1 cellular context compared by ENCODE assay signal in the genomic region with DNA sequence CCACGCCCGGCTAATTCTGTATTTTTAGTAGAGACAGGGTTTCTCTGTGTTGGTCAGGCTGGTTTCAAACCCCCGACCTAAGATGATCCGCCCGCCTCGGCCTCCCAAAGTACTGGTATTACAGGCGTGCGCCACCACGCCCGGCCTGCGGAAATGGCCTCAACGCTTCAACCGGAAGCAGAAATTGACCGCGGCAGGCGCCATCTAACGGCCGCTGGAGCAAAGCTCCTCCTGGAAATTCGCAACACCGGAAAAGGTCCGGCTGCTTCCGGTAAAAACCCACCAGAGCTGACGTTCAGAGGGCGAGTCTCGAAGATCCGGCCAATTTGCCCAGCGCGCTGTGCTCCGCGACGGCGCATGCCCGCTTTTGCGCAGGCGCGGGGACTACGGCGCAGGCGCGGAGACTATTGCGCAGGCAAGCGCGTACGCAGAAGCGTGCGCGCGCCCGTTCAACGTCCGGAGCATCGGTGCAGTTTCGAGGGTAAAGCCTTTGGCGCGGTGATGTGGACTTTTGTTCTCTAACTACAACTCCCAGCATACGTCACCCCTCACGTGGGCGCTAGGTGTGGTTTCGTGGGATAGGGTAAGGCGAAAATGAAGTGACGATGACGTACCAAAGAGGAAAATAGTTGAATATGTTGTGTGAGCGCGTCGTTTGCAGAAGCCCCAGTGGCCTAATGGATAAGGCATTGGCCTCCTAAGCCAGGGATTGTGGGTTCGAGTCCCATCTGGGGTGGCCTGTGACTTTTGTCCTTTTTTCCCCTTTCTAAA.
TF ChIP-seq lines count a peak whose summit lies in the region.

No MANE protein-coding gene starts in this region.

TF ChIP-seq in HepG2, 621 proteins besides CTCF, POLR2A, EP300 and RAD21 (continued from another document and continues in another):
- TF ChIP-seq, protein P1, sequence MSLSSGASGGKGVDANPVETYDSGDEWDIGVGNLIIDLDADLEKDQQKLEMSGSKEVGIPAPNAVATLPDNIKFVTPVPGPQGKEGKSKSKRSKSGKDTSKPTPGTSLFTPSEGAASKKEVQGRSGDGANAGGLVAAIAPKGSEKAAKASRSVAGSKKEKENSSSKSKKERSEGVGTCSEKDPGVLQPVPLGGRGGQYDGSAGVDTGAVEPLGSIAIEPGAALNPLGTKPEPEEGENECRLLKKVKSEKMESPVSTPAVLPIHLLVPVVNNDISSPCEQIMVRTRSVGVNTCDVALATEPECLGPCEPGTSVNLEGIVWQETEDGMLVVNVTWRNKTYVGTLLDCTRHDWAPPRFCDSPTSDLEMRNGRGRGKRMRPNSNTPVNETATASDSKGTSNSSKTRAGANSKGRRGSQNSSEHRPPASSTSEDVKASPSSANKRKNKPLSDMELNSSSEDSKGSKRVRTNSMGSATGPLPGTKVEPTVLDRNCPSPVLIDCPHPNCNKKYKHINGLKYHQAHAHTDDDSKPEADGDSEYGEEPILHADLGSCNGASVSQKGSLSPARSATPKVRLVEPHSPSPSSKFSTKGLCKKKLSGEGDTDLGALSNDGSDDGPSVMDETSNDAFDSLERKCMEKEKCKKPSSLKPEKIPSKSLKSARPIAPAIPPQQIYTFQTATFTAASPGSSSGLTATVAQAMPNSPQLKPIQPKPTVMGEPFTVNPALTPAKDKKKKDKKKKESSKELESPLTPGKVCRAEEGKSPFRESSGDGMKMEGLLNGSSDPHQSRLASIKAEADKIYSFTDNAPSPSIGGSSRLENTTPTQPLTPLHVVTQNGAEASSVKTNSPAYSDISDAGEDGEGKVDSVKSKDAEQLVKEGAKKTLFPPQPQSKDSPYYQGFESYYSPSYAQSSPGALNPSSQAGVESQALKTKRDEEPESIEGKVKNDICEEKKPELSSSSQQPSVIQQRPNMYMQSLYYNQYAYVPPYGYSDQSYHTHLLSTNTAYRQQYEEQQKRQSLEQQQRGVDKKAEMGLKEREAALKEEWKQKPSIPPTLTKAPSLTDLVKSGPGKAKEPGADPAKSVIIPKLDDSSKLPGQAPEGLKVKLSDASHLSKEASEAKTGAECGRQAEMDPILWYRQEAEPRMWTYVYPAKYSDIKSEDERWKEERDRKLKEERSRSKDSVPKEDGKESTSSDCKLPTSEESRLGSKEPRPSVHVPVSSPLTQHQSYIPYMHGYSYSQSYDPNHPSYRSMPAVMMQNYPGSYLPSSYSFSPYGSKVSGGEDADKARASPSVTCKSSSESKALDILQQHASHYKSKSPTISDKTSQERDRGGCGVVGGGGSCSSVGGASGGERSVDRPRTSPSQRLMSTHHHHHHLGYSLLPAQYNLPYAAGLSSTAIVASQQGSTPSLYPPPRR (CRISPR knock-in tag; IDR thresholded peaks at IDR 0.05; ENCODE audit: borderline replicate concordance): peak; percentile 82; the same call in 1 of the 2 replicates
- TF ChIP-seq BHLHE40 (IDR thresholded peaks at IDR 0.05; ENCODE audit: low read length) (peak; percentile 70; the same call in 1 of the 2 replicates), ZNF251 (CRISPR knock-in tag; IDR thresholded peaks at IDR 0.05) (0 out of 2 replicates have a peak, but pooled peaks have one; percentile 76), ZNF549 (CRISPR knock-in tag; IDR thresholded peaks at IDR 0.05) (no peak), NCOR1 (IDR thresholded peaks at IDR 0.05; ENCODE audit: borderline replicate concordance, low read length) (peak; percentile 25; the same call in 1 of the 2 replicates), XRCC5 (optimal IDR thresholded peaks at IDR 0.05; ENCODE audit: low read length) (no peak), ZNF225 (CRISPR knock-in tag; IDR thresholded peaks at IDR 0.05) (peak; percentile 79), ZNF569 (CRISPR knock-in tag; IDR thresholded peaks at IDR 0.05; ENCODE audit: borderline replicate concordance) (no peak), PRMT3 (CRISPR knock-in tag; IDR thresholded peaks at IDR 0.05; ENCODE audit: borderline replicate concordance, low read depth) (peak; percentile 79; the same call in 1 of the 2 replicates), IKZF1 (IDR thresholded peaks at IDR 0.05) (no peak), MTF2 (CRISPR knock-in tag; IDR thresholded peaks at IDR 0.05; ENCODE audit: borderline replicate concordance) (no peak), HNF4G (IDR thresholded peaks at IDR 0.05; ENCODE audit: borderline replicate concordance, low read depth, low read length) (no peak), HNF4G (CRISPR knock-in tag; IDR thresholded peaks at IDR 0.05; ENCODE audit: borderline replicate concordance, low read depth) (no peak), CCAR2 (optimal IDR thresholded peaks at IDR 0.05; ENCODE audit: low read depth, low read length) (no peak), ARNT (IDR thresholded peaks at IDR 0.05) (no peak), YY1 (IDR thresholded peaks at IDR 0.05; ENCODE audit: insufficient read depth, insufficient replicate concordance, low read depth, low read length) (peak; percentile 84), ATRX (CRISPR knock-in tag; IDR thresholded peaks at IDR 0.05; ENCODE audit: borderline replicate concordance) (no peak), HNRNPUL1 (IDR thresholded peaks at IDR 0.05; ENCODE audit: low read depth, low read length) (no peak), NCOA5 (CRISPR knock-in tag; IDR thresholded peaks at IDR 0.05) (no peak), NFYB (CRISPR knock-in tag; IDR thresholded peaks at IDR 0.05) (no peak; the same call in 1 of the 2 replicates), SIX1 (CRISPR knock-in tag; IDR thresholded peaks at IDR 0.05; ENCODE audit: borderline replicate concordance) (no peak; the same call in 1 of the 2 replicates), NFRKB (IDR thresholded peaks at IDR 0.05) (no peak), SOX5 (CRISPR knock-in tag; IDR thresholded peaks at IDR 0.05; ENCODE audit: borderline replicate concordance) (peak; percentile 57), ZNF484 (CRISPR knock-in tag; IDR thresholded peaks at IDR 0.05; ENCODE audit: borderline replicate concordance, low read depth) (no peak), ZFYVE20 (CRISPR knock-in tag; IDR thresholded peaks at IDR 0.05; ENCODE audit: borderline replicate concordance, low read depth) (no peak), GABPA (IDR thresholded peaks at IDR 0.05; ENCODE audit: low read depth, low read length) (peak; percentile 86), GABPA (CRISPR knock-in tag; IDR thresholded peaks at IDR 0.05; ENCODE audit: low read depth) (peak; percentile 96), RXRA (CRISPR knock-in tag; IDR thresholded peaks at IDR 0.05) (peak; percentile 75; the same call in 1 of the 2 replicates), FOSL1 (CRISPR knock-in tag; IDR thresholded peaks at IDR 0.05; ENCODE audit: borderline replicate concordance) (peak; percentile 18), ZNF274 (CRISPR knock-in tag; IDR thresholded peaks at IDR 0.05) (peak; percentile 93), ZFP62 (CRISPR knock-in tag; IDR thresholded peaks at IDR 0.05) (no peak), MZF1 (CRISPR knock-in tag; IDR thresholded peaks at IDR 0.05; ENCODE audit: borderline replicate concordance) (0 out of 2 replicates have a peak, but pooled peaks have one; percentile 80), NFKBIZ (CRISPR knock-in tag; IDR thresholded peaks at IDR 0.05) (peak; percentile 64), HIVEP1 (CRISPR knock-in tag; IDR thresholded peaks at IDR 0.05) (peak; percentile 43), U2AF1 (optimal IDR thresholded peaks at IDR 0.05; ENCODE audit: low read depth, low read length) (peak; percentile 19), NFE2L1 (CRISPR knock-in tag; IDR thresholded peaks at IDR 0.05; ENCODE audit: borderline replicate concordance) (no peak), ZNF607 (CRISPR knock-in tag; IDR thresholded peaks at IDR 0.05; ENCODE audit: borderline replicate concordance) (no peak), ATM (IDR thresholded peaks at IDR 0.05; ENCODE audit: borderline replicate concordance) (no peak)
- TF ChIP-seq, protein P2, sequence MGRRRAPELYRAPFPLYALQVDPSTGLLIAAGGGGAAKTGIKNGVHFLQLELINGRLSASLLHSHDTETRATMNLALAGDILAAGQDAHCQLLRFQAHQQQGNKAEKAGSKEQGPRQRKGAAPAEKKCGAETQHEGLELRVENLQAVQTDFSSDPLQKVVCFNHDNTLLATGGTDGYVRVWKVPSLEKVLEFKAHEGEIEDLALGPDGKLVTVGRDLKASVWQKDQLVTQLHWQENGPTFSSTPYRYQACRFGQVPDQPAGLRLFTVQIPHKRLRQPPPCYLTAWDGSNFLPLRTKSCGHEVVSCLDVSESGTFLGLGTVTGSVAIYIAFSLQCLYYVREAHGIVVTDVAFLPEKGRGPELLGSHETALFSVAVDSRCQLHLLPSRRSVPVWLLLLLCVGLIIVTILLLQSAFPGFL (CRISPR knock-in tag; IDR thresholded peaks at IDR 0.05): no peak
- TF ChIP-seq, protein P3, sequence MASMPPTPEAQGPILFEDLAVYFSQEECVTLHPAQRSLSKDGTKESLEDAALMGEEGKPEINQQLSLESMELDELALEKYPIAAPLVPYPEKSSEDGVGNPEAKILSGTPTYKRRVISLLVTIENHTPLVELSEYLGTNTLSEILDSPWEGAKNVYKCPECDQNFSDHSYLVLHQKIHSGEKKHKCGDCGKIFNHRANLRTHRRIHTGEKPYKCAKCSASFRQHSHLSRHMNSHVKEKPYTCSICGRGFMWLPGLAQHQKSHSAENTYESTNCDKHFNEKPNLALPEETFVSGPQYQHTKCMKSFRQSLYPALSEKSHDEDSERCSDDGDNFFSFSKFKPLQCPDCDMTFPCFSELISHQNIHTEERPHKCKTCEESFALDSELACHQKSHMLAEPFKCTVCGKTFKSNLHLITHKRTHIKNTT (CRISPR knock-in tag; IDR thresholded peaks at IDR 0.05): no peak
- TF ChIP-seq, protein P4, sequence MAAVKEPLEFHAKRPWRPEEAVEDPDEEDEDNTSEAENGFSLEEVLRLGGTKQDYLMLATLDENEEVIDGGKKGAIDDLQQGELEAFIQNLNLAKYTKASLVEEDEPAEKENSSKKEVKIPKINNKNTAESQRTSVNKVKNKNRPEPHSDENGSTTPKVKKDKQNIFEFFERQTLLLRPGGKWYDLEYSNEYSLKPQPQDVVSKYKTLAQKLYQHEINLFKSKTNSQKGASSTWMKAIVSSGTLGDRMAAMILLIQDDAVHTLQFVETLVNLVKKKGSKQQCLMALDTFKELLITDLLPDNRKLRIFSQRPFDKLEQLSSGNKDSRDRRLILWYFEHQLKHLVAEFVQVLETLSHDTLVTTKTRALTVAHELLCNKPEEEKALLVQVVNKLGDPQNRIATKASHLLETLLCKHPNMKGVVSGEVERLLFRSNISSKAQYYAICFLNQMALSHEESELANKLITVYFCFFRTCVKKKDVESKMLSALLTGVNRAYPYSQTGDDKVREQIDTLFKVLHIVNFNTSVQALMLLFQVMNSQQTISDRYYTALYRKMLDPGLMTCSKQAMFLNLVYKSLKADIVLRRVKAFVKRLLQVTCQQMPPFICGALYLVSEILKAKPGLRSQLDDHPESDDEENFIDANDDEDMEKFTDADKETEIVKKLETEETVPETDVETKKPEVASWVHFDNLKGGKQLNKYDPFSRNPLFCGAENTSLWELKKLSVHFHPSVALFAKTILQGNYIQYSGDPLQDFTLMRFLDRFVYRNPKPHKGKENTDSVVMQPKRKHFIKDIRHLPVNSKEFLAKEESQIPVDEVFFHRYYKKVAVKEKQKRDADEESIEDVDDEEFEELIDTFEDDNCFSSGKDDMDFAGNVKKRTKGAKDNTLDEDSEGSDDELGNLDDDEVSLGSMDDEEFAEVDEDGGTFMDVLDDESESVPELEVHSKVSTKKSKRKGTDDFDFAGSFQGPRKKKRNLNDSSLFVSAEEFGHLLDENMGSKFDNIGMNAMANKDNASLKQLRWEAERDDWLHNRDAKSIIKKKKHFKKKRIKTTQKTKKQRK (IDR thresholded peaks at IDR 0.05; ENCODE audit: low read length): no peak
- TF ChIP-seq, protein P5, sequence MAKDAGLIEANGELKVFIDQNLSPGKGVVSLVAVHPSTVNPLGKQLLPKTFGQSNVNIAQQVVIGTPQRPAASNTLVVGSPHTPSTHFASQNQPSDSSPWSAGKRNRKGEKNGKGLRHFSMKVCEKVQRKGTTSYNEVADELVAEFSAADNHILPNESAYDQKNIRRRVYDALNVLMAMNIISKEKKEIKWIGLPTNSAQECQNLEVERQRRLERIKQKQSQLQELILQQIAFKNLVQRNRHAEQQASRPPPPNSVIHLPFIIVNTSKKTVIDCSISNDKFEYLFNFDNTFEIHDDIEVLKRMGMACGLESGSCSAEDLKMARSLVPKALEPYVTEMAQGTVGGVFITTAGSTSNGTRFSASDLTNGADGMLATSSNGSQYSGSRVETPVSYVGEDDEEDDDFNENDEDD (CRISPR knock-in tag; IDR thresholded peaks at IDR 0.05; ENCODE audit: borderline replicate concordance): peak; percentile 89; the same call in 1 of the 2 replicates
- TF ChIP-seq, protein P6, sequence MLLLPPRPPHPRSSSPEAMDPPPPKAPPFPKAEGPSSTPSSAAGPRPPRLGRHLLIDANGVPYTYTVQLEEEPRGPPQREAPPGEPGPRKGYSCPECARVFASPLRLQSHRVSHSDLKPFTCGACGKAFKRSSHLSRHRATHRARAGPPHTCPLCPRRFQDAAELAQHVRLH (CRISPR knock-in tag; IDR thresholded peaks at IDR 0.05; ENCODE audit: borderline replicate concordance, low read depth): peak; percentile 76
- TF ChIP-seq, protein P7, sequence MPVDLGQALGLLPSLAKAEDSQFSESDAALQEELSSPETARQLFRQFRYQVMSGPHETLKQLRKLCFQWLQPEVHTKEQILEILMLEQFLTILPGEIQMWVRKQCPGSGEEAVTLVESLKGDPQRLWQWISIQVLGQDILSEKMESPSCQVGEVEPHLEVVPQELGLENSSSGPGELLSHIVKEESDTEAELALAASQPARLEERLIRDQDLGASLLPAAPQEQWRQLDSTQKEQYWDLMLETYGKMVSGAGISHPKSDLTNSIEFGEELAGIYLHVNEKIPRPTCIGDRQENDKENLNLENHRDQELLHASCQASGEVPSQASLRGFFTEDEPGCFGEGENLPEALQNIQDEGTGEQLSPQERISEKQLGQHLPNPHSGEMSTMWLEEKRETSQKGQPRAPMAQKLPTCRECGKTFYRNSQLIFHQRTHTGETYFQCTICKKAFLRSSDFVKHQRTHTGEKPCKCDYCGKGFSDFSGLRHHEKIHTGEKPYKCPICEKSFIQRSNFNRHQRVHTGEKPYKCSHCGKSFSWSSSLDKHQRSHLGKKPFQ (CRISPR knock-in tag; IDR thresholded peaks at IDR 0.05; ENCODE audit: insufficient replicate concordance): peak; percentile 22
- TF ChIP-seq, protein P8, sequence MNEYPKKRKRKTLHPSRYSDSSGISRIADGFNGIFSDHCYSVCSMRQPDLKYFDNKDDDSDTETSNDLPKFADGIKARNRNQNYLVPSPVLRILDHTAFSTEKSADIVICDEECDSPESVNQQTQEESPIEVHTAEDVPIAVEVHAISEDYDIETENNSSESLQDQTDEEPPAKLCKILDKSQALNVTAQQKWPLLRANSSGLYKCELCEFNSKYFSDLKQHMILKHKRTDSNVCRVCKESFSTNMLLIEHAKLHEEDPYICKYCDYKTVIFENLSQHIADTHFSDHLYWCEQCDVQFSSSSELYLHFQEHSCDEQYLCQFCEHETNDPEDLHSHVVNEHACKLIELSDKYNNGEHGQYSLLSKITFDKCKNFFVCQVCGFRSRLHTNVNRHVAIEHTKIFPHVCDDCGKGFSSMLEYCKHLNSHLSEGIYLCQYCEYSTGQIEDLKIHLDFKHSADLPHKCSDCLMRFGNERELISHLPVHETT (CRISPR knock-in tag; conservative IDR thresholded peaks at IDR 0.05): peak; percentile 96
- TF ChIP-seq, protein P9, sequence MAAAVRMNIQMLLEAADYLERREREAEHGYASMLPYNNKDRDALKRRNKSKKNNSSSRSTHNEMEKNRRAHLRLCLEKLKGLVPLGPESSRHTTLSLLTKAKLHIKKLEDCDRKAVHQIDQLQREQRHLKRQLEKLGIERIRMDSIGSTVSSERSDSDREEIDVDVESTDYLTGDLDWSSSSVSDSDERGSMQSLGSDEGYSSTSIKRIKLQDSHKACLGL (CRISPR knock-in tag; IDR thresholded peaks at IDR 0.05): 0 out of 2 replicates have a peak, but pooled peaks have one; percentile 19
